13 cellular contexts compared by ENCODE assay signal in genomic region chr17:80783461-80783860, GRCh38.
A peak's percentile ranks its signal among the peaks of the same experiment; 100 is the strongest.
DNase-seq lines count a peak whose midpoint lies in the region; ATAC-seq and TF ChIP-seq lines count a peak whose summit lies in the region.
"Had no signal": no experiment of that assay in that cellular context is flagged by ENCODE, and none has a peak within 500 bp of the region (broad histone marks: within the 10 kb centered on the region; RNA-seq: fewer than 3 reads in every experiment).

No MANE protein-coding gene starts in this region.

- H3K36me3 Mint-ChIP-seq in activated naive CD4-positive, alpha-beta T cell treated with anti-CD3 and anti-CD28 coated beads, Interleukin-2, amount 10 ng/mL, durations not matched to agents 7 days and 5 days, result peaks cover 37% of the 10 kb centered on the region
- peaks cover 52% of the 10 kb centered on the region for H3K36me3 Mint-ChIP-seq in activated CD8-positive, alpha-beta T cell treated with anti-CD3 and anti-CD28 coated beads, Interleukin-2, amount 10 ng/mL, durations not matched to agents 7 days and 5 days (ENCODE audit: low read depth)

- no peak for DNase-seq in activated naive CD4-positive, alpha-beta T cell treated with anti-CD3 and anti-CD28 coated beads, Interleukin-2, amount 10 ng/mL, durations not matched to agents 7 days and 5 days
- no peak for DNase-seq in activated naive CD4-positive, alpha-beta T cell treated with anti-CD3 and anti-CD28 coated beads, Interleukin-2, amount 50 U/mL, for 16 hours
- no peak for DNase-seq in activated CD8-positive, alpha-beta T cell treated with anti-CD3 and anti-CD28 coated beads, Interleukin-2, amount 10 ng/mL, durations not matched to agents 7 days and 5 days
- DNase-seq in lower lobe of right lung (peak; percentile 6), SW 1271 (lab: John Stamatoyannopoulos, UW) (no peak)
- DNase-seq: activated CD4-positive, CD25-positive, alpha-beta regulatory T cell; cerebellar nuclear complex; DMS79 had no signal

- H3K4me3 ChIP-seq in lower lobe of right lung, result no peak overlapping the region

- peaks cover 6% of the 10 kb centered on the region for H3K36me3 ChIP-seq in lower lobe of right lung

- ATAC-seq in activated CD8-positive, alpha-beta T cell treated with anti-CD3 and anti-CD28 coated beads, Interleukin-2, amount 10 ng/mL, durations not matched to agents 7 days and 5 days, result no peak
- ATAC-seq in lower lobe of right lung (no peak), HG03196 (IDR thresholded peaks at IDR 0.05; ENCODE audit: unreplicated experiment) (no peak), SK-N-SH treated with all-trans-retinoic acid at 6 μM for 48 hours (no peak), HG02840 (IDR thresholded peaks at IDR 0.05; ENCODE audit: low FRiP score, unreplicated experiment) (no peak)

- POLR2A ChIA-PET in activated CD8-positive, alpha-beta T cell treated with anti-CD3 and anti-CD28 coated beads, Interleukin-2, amount 10 ng/mL, durations not matched to agents 7 days and 5 days (lab: Charles Lee), result interaction anchor here (0.6 to 4.0 kb wide), 5 partner anchors 8 to 136 kb away, joined by 3 to 41 read pairs (median 3); no protein-coding TSS in a partner anchor

- H3K27ac Mint-ChIP-seq in activated naive CD4-positive, alpha-beta T cell treated with anti-CD3 and anti-CD28 coated beads, Interleukin-2, amount 10 ng/mL, durations not matched to agents 7 days and 5 days, result peak overlapping the region; percentile 97
- peak overlapping the region; percentile 92 for H3K27ac Mint-ChIP-seq in activated CD8-positive, alpha-beta T cell treated with anti-CD3 and anti-CD28 coated beads, Interleukin-2, amount 10 ng/mL, durations not matched to agents 7 days and 5 days
- H3K27ac Mint-ChIP-seq: memory B cell had no signal

- H3K27me3 Mint-ChIP-seq in activated naive CD4-positive, alpha-beta T cell treated with anti-CD3 and anti-CD28 coated beads, Interleukin-2, amount 10 ng/mL, durations not matched to agents 7 days and 5 days, result peaks cover 3% of the 10 kb centered on the region
- H3K27me3 Mint-ChIP-seq in activated CD8-positive, alpha-beta T cell treated with anti-CD3 and anti-CD28 coated beads, Interleukin-2, amount 10 ng/mL, durations not matched to agents 7 days and 5 days (ENCODE audit: low read depth), result no peaks in the 10 kb centered on the region
- H3K27me3 Mint-ChIP-seq: memory B cell had no signal

- no peaks in the 10 kb centered on the region for H3K9me3 ChIP-seq in lower lobe of right lung

- CTCF ChIA-PET in activated naive CD4-positive, alpha-beta T cell treated with anti-CD3 and anti-CD28 coated beads, Interleukin-2, amount 10 ng/mL, durations not matched to agents 7 days and 5 days (lab: Charles Lee), result interaction anchor here (0.6 to 2.1 kb wide), 6 partner anchors 8 to 207 kb away, joined by 3 to 8 read pairs (median 4); no protein-coding TSS in a partner anchor
- CTCF ChIA-PET in activated CD8-positive, alpha-beta T cell treated with anti-CD3 and anti-CD28 coated beads, Interleukin-2, amount 10 ng/mL, durations not matched to agents 7 days and 5 days (lab: Charles Lee), result interaction anchor here (0.8 to 4.4 kb wide), 9 partner anchors 7 to 163 kb away, joined by 3 to 44 read pairs (median 6); no protein-coding TSS in a partner anchor

- peaks cover 7% of the 10 kb centered on the region for H3K9me3 Mint-ChIP-seq in activated naive CD4-positive, alpha-beta T cell treated with anti-CD3 and anti-CD28 coated beads, Interleukin-2, amount 10 ng/mL, durations not matched to agents 7 days and 5 days
- H3K9me3 Mint-ChIP-seq in activated CD8-positive, alpha-beta T cell treated with anti-CD3 and anti-CD28 coated beads, Interleukin-2, amount 10 ng/mL, durations not matched to agents 7 days and 5 days (ENCODE audit: insufficient read depth), result peaks cover 2% of the 10 kb centered on the region
- H3K9me3 Mint-ChIP-seq: memory B cell had no signal

- H3K27me3 ChIP-seq in lower lobe of right lung (ENCODE audit: low read depth), result no peaks in the 10 kb centered on the region

- intact Hi-C loops in lower lobe of right lung (cut with DNase I), result no loop called here

- H3K4me3 Mint-ChIP-seq in activated naive CD4-positive, alpha-beta T cell treated with anti-CD3 and anti-CD28 coated beads, Interleukin-2, amount 10 ng/mL, durations not matched to agents 7 days and 5 days, result peak overlapping the region; percentile 38
- peak overlapping the region; percentile 65 for H3K4me3 Mint-ChIP-seq in activated CD8-positive, alpha-beta T cell treated with anti-CD3 and anti-CD28 coated beads, Interleukin-2, amount 10 ng/mL, durations not matched to agents 7 days and 5 days
- H3K4me3 Mint-ChIP-seq: memory B cell had no signal

- peaks cover 96% of the 10 kb centered on the region for H3K4me1 Mint-ChIP-seq in activated naive CD4-positive, alpha-beta T cell treated with anti-CD3 and anti-CD28 coated beads, Interleukin-2, amount 10 ng/mL, durations not matched to agents 7 days and 5 days
- H3K4me1 Mint-ChIP-seq in activated CD8-positive, alpha-beta T cell treated with anti-CD3 and anti-CD28 coated beads, Interleukin-2, amount 10 ng/mL, durations not matched to agents 7 days and 5 days (ENCODE audit: low read depth), result peaks cover 90% of the 10 kb centered on the region

- peaks cover 46% of the 10 kb centered on the region for H3K4me1 ChIP-seq in lower lobe of right lung
- H3K4me1 ChIP-seq: parathyroid adenoma had no signal

- no peak for TF ChIP-seq CTCF in lower lobe of right lung (IDR thresholded peaks at IDR 0.05)

- H3K27ac ChIP-seq in lower lobe of right lung, result no peak overlapping the region

TF ChIP-seq in SK-N-SH treated with all-trans-retinoic acid at 6 μM for 48 hours, 23 proteins besides CTCF, POLR2A, EP300 and RAD21:
- TF ChIP-seq GLIS3 (CRISPR knock-in tag; IDR thresholded peaks at IDR 0.05) (no peak), CSDC2 (CRISPR knock-in tag; IDR thresholded peaks at IDR 0.05) (no peak), ZNF565 (CRISPR knock-in tag; conservative IDR thresholded peaks at IDR 0.05; ENCODE audit: low read depth) (no peak), SNAI2 (CRISPR knock-in tag; IDR thresholded peaks at IDR 0.05) (no peak), ESRRG (CRISPR knock-in tag; IDR thresholded peaks at IDR 0.05) (no peak), ISL1 (CRISPR knock-in tag; IDR thresholded peaks at IDR 0.05) (no peak), ZNF70 (CRISPR knock-in tag; IDR thresholded peaks at IDR 0.05) (no peak), PPARA (CRISPR knock-in tag; IDR thresholded peaks at IDR 0.05; ENCODE audit: borderline replicate concordance) (no peak)
